ENCODE assay signal across 16 cellular contexts in the genomic region with DNA sequence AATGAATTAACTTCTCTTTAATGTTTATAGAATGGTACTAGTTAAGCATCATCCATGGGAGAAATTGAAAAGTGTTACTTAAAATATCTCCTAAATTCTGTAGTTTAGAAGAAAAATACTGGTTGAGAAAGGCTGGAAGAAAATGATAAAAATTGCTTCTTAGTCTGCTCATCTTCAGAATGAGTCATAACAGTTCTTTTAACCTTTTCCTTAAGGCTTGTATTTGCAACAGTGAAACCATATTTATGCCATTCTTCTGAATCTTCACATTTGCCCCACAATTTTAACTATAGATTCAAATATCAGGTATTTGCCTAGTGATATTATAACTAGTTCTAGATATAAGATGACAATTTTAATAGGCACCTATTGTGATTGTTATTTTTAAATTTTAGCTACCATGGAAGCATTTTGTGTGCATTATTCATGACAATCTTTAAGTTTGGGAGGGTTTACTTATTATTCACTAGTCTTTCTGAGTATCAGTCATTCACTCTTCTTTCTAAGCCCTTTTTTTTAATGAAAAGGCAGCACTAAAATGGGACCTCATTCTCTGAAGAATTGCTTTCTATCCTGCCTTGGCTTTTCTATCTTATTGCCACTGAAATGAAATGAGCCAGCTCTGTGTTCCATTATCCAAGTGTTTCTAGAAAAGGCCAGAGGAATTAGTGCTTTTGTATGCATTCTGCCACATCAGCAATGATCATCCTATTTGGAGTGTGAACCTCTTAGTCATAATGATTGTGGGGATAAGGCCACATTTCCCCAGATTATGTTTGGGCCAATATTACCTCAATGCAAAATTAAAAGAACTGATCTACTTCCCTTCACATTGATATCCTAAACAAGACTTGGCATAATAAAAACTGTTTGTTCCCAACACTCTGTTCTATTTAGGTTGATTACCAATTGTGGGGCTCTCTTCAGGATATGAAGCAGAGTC. TPM values are rescaled to one million over a fixed set of nuclear protein-coding genes. Genes with fewer than 3 reads are reported as not detected.
DNase-seq lines count a peak whose midpoint lies in the region; ATAC-seq, FAIRE-seq and TF ChIP-seq lines count a peak whose summit lies in the region.
"Had no signal": no experiment of that assay in that cellular context is flagged by ENCODE, and none has a peak within 500 bp of the region (broad histone marks: within the 10 kb centered on the region; RNA-seq: fewer than 3 reads in every experiment).

No MANE protein-coding gene starts in this region.

- H3K4me3 ChIP-seq in naive thymus-derived CD4-positive, alpha-beta T cell (ENCODE audit: low read length), result no peak overlapping the region
- H3K4me3 ChIP-seq: esophagus squamous epithelium had no signal

- peaks cover 0 to 3% of the 10 kb centered on the region in 2 donors for H3K4me1 ChIP-seq in naive thymus-derived CD4-positive, alpha-beta T cell (ENCODE audit: control insufficient read depth in 2 of 2, insufficient read depth in 2 of 2, low read length in 2 of 2)
- H3K4me1 ChIP-seq: esophagus squamous epithelium had no signal

- no peak overlapping the region for H3K27ac ChIP-seq in naive thymus-derived CD4-positive, alpha-beta T cell (ENCODE audit: low read depth, low read length)
- H3K27ac ChIP-seq: esophagus squamous epithelium, VCaP had no signal

- H3K4me3 Mint-ChIP-seq in activated CD8-positive, alpha-beta T cell treated with anti-CD3 and anti-CD28 coated beads for 36 hours, result peak overlapping the region; percentile 14
- H3K4me3 Mint-ChIP-seq in naive thymus-derived CD4-positive, alpha-beta T cell, result no peak overlapping the region
- H3K4me3 Mint-ChIP-seq: CD14-positive monocyte had no signal

- FAIRE-seq in GM12892 (lab: Jason Lieb, UNC), result peak; percentile 17

- no peaks in the 10 kb centered on the region for H3K27me3 Mint-ChIP-seq in activated CD8-positive, alpha-beta T cell treated with anti-CD3 and anti-CD28 coated beads for 36 hours
- no peaks in the 10 kb centered on the region for H3K27me3 Mint-ChIP-seq in naive thymus-derived CD4-positive, alpha-beta T cell

- TF ChIP-seq CTCF in activated CD8-positive, alpha-beta T cell treated with anti-CD3 and anti-CD28 coated beads for 36 hours (IDR thresholded peaks at IDR 0.05), result no peak

- POLR2A ChIA-PET in activated CD8-positive, alpha-beta T cell treated with anti-CD3 and anti-CD28 coated beads for 36 hours (lab: Charles Lee), result interaction anchor here (0.9 kb wide), 1 partner anchor 19 kb away, joined by 4 read pairs; no protein-coding TSS in a partner anchor
- POLR2A ChIA-PET in naive thymus-derived CD4-positive, alpha-beta T cell (lab: Charles Lee), result no interaction called here

- no peaks in the 10 kb centered on the region for H3K27me3 ChIP-seq in naive thymus-derived CD4-positive, alpha-beta T cell (ENCODE audit: control insufficient read depth in 2 of 2, insufficient read depth in 2 of 2, low read length in 2 of 2)
- H3K27me3 ChIP-seq: esophagus squamous epithelium had no signal

- peaks cover 59% of the 10 kb centered on the region for H3K4me1 Mint-ChIP-seq in activated CD8-positive, alpha-beta T cell treated with anti-CD3 and anti-CD28 coated beads for 36 hours (ENCODE audit: low read depth)
- peaks cover 0 to 67% (median 18%) of the 10 kb centered on the region in 7 donors for H3K4me1 Mint-ChIP-seq in naive thymus-derived CD4-positive, alpha-beta T cell

- intact Hi-C loops in activated CD8-positive, alpha-beta T cell treated with anti-CD3 and anti-CD28 coated beads for 36 hours (cut with micrococcal nuclease), result no loop called here
- intact Hi-C loops in naive thymus-derived CD4-positive, alpha-beta T cell (cut with micrococcal nuclease), result no loop called here
- intact Hi-C loops in Right ventricle myocardium inferior (cut with DNase I), result no loop called here

- DNase-seq in GM12892 (ENCODE audit: insufficient read length) (no peak), NCI-H526 treated with DMSO at 0.1 percent for 48 hours (lab: John Stamatoyannopoulos, UW) (no peak), Right ventricle myocardium inferior (ENCODE audit: missing footprints) (no peak), kidney tubule cell (ENCODE audit: low spot score) (no peak)
- DNase-seq in activated CD8-positive, alpha-beta T cell treated with anti-CD3 and anti-CD28 coated beads for 36 hours, result no peak
- DNase-seq in naive thymus-derived CD4-positive, alpha-beta T cell, result no peak
- DNase-seq: dermis blood vessel endothelial cell, esophagus squamous epithelium, islet precursor cell, NCI-H2029 treated with DMSO at 0.1 percent for 48 hours, NCI-H524 treated with DMSO at 0.1 percent for 48 hours had no signal

- ATAC-seq in GM19351 (IDR thresholded peaks at IDR 0.05; ENCODE audit: unreplicated experiment) (peak; percentile 47), Right ventricle myocardium inferior (no peak)
- peak; percentile 67 for ATAC-seq in activated CD8-positive, alpha-beta T cell treated with anti-CD3 and anti-CD28 coated beads for 36 hours
- no peak for ATAC-seq in naive thymus-derived CD4-positive, alpha-beta T cell

- CTCF ChIA-PET in activated CD8-positive, alpha-beta T cell treated with anti-CD3 and anti-CD28 coated beads for 36 hours (lab: Charles Lee), result no interaction called here
- CTCF ChIA-PET in naive thymus-derived CD4-positive, alpha-beta T cell (lab: Charles Lee), result interaction anchor here (0.9 kb wide), 1 partner anchor 250 kb away, joined by 3 read pairs; no protein-coding TSS in a partner anchor

- no peaks in the 10 kb centered on the region for H3K9me3 ChIP-seq in naive thymus-derived CD4-positive, alpha-beta T cell (ENCODE audit: control insufficient read depth in 2 of 3, low read length in 3 of 3)
- H3K9me3 ChIP-seq: esophagus squamous epithelium had no signal

- H3K36me3 Mint-ChIP-seq in activated CD8-positive, alpha-beta T cell treated with anti-CD3 and anti-CD28 coated beads for 36 hours (ENCODE audit: low read depth), result peaks cover 70% of the 10 kb centered on the region
- peaks cover 8 to 64% (median 13%) of the 10 kb centered on the region in 5 donors for H3K36me3 Mint-ChIP-seq in naive thymus-derived CD4-positive, alpha-beta T cell

- peak overlapping the region; percentile 92 for H3K27ac Mint-ChIP-seq in activated CD8-positive, alpha-beta T cell treated with anti-CD3 and anti-CD28 coated beads for 36 hours
- H3K27ac Mint-ChIP-seq in naive thymus-derived CD4-positive, alpha-beta T cell, result peak overlapping the region in 6 of 9 donors; percentile 3 to 75 (median 58)

- TF ChIP-seq POLR2A in GM12892 (IDR thresholded peaks at IDR 0.05; ENCODE audit: low read depth, low read length), result no peak

- H3K36me3 ChIP-seq in naive thymus-derived CD4-positive, alpha-beta T cell (ENCODE audit: control insufficient read depth in 2 of 3, insufficient read depth in 3 of 3, low read length in 3 of 3), result peaks cover 0 to 4% (median 0%) of the 10 kb centered on the region in 3 experiments
- H3K36me3 ChIP-seq: esophagus squamous epithelium had no signal

- H3K9me3 Mint-ChIP-seq in activated CD8-positive, alpha-beta T cell treated with anti-CD3 and anti-CD28 coated beads for 36 hours, result peaks cover 19% of the 10 kb centered on the region
- H3K9me3 Mint-ChIP-seq in naive thymus-derived CD4-positive, alpha-beta T cell, result peaks cover 0 to 12% (median 0%) of the 10 kb centered on the region in 11 donors

RNA-seq across cellular contexts. Expression of a gene that starts 58.4 kb away (rescaled TPM):
- 71.6 TPM for polyA plus RNA-seq in GM12892 (2012; ENCODE audit: missing spikeins)
- 10 to 100 TPM; 66.7 to 71.4 TPM for total RNA-seq in activated CD8-positive, alpha-beta T cell treated with anti-CD3 and anti-CD28 coated beads for 36 hours
- 100 to 1,000 TPM in 1 of 5 experiments, 10 to 100 TPM in 4; 27.5 to 136 (median 38.0) TPM for total RNA-seq in naive thymus-derived CD4-positive, alpha-beta T cell
- 10 to 100 TPM; 25.5 to 30.9 TPM for polyA plus RNA-seq in naive thymus-derived CD4-positive, alpha-beta T cell
- total RNA-seq in Right ventricle myocardium inferior, result 2.4 TPM
- total RNA-seq: dermis blood vessel endothelial cell, LHCN-M2, osteocyte had no signal

Comparison
In these comparisons a context has a peak if more than half of its experiments do, and no peak if none do; other contexts are left out.
1. ATAC-seq: peak in GM19351 (single experiment) and activated CD8-positive, alpha-beta T cell treated with anti-CD3 and anti-CD28 coated beads for 36 hours (single experiment); none in naive thymus-derived CD4-positive, alpha-beta T cell (single experiment) and Right ventricle myocardium inferior (single experiment).